19 cellular contexts compared by ENCODE assay signal in the genomic region with DNA sequence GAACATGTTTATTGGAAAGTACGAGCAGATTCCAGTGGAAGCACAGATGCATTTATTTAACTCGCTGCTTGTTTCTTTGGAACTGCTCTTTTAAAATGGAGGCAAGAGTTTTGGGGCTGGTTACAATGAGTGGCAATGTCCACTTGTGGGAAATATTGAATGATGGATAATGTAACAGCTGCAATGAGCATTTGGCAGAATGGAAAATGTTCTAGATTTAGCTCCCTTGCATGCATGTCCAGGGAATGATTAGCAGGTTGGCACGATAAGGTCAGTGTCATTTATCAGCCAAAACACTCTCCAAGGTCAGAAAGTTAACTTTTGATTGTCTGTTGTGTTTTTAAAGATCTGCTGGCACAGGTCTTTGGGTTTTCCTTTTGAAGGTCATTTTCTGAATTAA.
"Had no signal": no experiment of that assay in that cellular context is flagged by ENCODE, and none has a peak within 500 bp of the region (broad histone marks: within the 10 kb centered on the region; RNA-seq: fewer than 3 reads in every experiment).

No MANE protein-coding gene starts in this region.

- ATAC-seq: natural killer cell; stimulated activated naive CD8-positive, alpha-beta T cell treated with anti-CD3 and anti-CD28 coated beads, Interleukin-15, Interleukin-2, amounts not matched to agents 100 U/mL and 50 U/mL, for 24 hours had no signal

- H3K27me3 ChIP-seq: neural progenitor cell, ovary, sigmoid colon, suprapubic skin, thyroid gland had no signal

- H3K4me3 ChIP-seq: coronary artery, dorsolateral prefrontal cortex, neural progenitor cell, ovary, sigmoid colon, smooth muscle cell, suprapubic skin, thyroid gland had no signal

- FAIRE-seq: urothelium cell line had no signal

- H3K9me3 ChIP-seq: suprapubic skin, thyroid gland had no signal

- H3K36me3 ChIP-seq: neural progenitor cell, ovary, sigmoid colon, suprapubic skin, thyroid gland had no signal

- DNase-seq: central memory CD4-positive, alpha-beta T cell; dorsolateral prefrontal cortex; effector CD8-positive, alpha-beta T cell; foreskin melanocyte; islet precursor cell; mammary epithelial cell; natural killer cell; nucleus accumbens; ovary; retina; sigmoid colon; stimulated activated CD4-positive, alpha-beta T cell treated with anti-CD3 and anti-CD28 coated beads, Interleukin-2, amount 100 ng/mL, for 48 hours; stimulated activated naive CD8-positive, alpha-beta T cell treated with anti-CD3 and anti-CD28 coated beads, Interleukin-15, Interleukin-2, amounts not matched to agents 100 U/mL and 50 U/mL, for 24 hours; thyroid gland had no signal

- H3K27ac ChIP-seq: coronary artery, dorsolateral prefrontal cortex, neural progenitor cell, ovary, sigmoid colon, suprapubic skin, thyroid gland had no signal

- H3K4me1 ChIP-seq: neural progenitor cell, sigmoid colon, suprapubic skin had no signal
